26 cellular contexts compared by ENCODE assay signal in genomic region chr1:16445052-16445451, GRCh38. TPM values are rescaled to one million over a fixed set of nuclear protein-coding genes. Genes with fewer than 3 reads are reported as not detected.
"Had no signal": no experiment of that assay in that cellular context is flagged by ENCODE, and none has a peak within 500 bp of the region (broad histone marks: within the 10 kb centered on the region; RNA-seq: fewer than 3 reads in every experiment).

No MANE protein-coding gene starts in this region.

- FAIRE-seq: bronchial epithelial cell had no signal

- H3K27me3 ChIP-seq: ascending aorta, body of pancreas, Peyer's patch, SJSA1 had no signal

- H3K9me3 Mint-ChIP-seq: WTC11 had no signal

- H3K27ac ChIP-seq: ascending aorta, body of pancreas, Peyer's patch, SJSA1 had no signal

- H3K4me3 Mint-ChIP-seq: WTC11 had no signal

- H3K4me3 ChIP-seq: ascending aorta, body of pancreas, Peyer's patch, SJSA1 had no signal

- ATAC-seq: body of pancreas, SK-N-SH treated with all-trans-retinoic acid at 6 μM for 48 hours, WTC11 had no signal

- H3K27ac Mint-ChIP-seq: WTC11 had no signal

- DNase-seq: activated CD4-positive, CD25-positive, alpha-beta regulatory T cell treated with anti-CD3 and anti-CD28 coated beads, Interleukin-2, amount 50 U/mL, for 72 hours; activated naive CD4-positive, alpha-beta T cell treated with anti-CD3 and anti-CD28 coated beads, Interleukin-2, amount 50 U/mL, for 16 hours; activated T-cell treated with anti-CD3 and anti-CD28 coated beads for 4 hours; amniotic stem cell; central memory CD4-positive, alpha-beta T cell; Karpas-422; MM.1S; NCI-H1105; NCI-H1436; NCI-H1694 treated with DMSO at 0.1 percent for 48 hours; NCI-H2029 treated with DMSO at 0.1 percent for 48 hours; NCI-H345; NCI-H510A; NCI-H526 treated with DMSO at 0.1 percent for 48 hours; NK-92 treated with Interleukin-12 subunit alpha and Interleukin-12 subunit beta, amount 100 ng/mL, for 24 hours; Peyer's patch; SHP77; SW 1271 had no signal

- H3K9me3 ChIP-seq: ascending aorta, body of pancreas, Peyer's patch, SJSA1 had no signal

RNA-seq across cellular contexts. Expression of gene SPATA21, which starts 7.8 kb away (rescaled TPM):
- total RNA-seq: activated CD8-positive, alpha-beta memory T cell treated with anti-CD3 and anti-CD28 coated beads for 36 hours; ascending aorta; body of pancreas; bronchial epithelial cell; Peyer's patch; SJSA1; T-helper 1 cell treated with Interleukin-12 subunit alpha and Interleukin-12 subunit beta and Interleukin-4 antibody, amounts not matched to agents 30 ng/mL and 1 ng/mL, for 36 hours; WTC11 had no signal
